1 cellular context compared by ENCODE assay signal in the genomic region with DNA sequence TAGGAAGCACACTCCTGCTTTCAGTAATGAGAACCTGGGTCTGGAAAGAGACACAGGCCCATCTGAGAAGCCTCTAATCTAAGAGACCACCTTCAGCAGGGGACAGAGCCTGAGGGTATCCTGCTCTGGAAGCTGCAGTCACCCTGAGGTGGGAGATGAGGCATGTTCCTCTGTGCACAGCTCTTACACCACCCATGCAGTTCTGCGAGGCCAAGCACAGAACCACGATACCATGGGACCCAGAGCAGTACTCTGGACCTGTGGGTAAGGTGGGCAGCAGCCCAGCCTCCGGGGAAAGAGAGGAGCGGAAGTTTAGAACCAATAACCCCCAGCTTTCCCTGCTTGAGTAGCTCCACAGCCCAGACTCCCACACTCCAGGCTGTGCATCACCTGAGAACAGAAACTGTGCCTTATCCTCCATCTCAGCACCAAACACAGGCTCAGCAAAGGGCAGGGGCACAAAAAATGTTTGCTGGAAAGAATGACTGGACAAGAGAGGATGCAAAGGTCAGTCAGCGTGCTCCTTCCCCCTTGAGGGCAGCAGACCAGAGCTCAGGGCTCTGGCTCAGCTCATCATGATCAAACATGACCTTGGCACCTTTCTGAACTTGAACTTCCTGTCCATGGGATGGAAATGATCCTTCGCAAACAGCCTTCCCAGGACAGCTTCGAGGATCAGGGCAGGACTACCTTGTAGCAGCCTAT.
TF ChIP-seq lines count a peak whose summit lies in the region.

No MANE protein-coding gene starts in this region.

TF ChIP-seq in HepG2, 621 proteins besides CTCF, POLR2A, EP300 and RAD21 (continued from another document and continues in another):
- TF ChIP-seq, protein P1, sequence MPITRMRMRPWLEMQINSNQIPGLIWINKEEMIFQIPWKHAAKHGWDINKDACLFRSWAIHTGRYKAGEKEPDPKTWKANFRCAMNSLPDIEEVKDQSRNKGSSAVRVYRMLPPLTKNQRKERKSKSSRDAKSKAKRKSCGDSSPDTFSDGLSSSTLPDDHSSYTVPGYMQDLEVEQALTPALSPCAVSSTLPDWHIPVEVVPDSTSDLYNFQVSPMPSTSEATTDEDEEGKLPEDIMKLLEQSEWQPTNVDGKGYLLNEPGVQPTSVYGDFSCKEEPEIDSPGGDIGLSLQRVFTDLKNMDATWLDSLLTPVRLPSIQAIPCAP (CRISPR knock-in tag; IDR thresholded peaks at IDR 0.05; ENCODE audit: low read depth), result no peak
- no peak for TF ChIP-seq PAF1 (CRISPR knock-in tag; IDR thresholded peaks at IDR 0.05)
- peak; percentile 55 for TF ChIP-seq ZNF781 (CRISPR knock-in tag; IDR thresholded peaks at IDR 0.05; ENCODE audit: borderline replicate concordance, not compliant biosample characterization)
- TF ChIP-seq NR2C2 (CRISPR knock-in tag; IDR thresholded peaks at IDR 0.05; ENCODE audit: borderline replicate concordance), result peak; percentile 56; the same call in 1 of the 2 replicates
- TF ChIP-seq, protein P2, sequence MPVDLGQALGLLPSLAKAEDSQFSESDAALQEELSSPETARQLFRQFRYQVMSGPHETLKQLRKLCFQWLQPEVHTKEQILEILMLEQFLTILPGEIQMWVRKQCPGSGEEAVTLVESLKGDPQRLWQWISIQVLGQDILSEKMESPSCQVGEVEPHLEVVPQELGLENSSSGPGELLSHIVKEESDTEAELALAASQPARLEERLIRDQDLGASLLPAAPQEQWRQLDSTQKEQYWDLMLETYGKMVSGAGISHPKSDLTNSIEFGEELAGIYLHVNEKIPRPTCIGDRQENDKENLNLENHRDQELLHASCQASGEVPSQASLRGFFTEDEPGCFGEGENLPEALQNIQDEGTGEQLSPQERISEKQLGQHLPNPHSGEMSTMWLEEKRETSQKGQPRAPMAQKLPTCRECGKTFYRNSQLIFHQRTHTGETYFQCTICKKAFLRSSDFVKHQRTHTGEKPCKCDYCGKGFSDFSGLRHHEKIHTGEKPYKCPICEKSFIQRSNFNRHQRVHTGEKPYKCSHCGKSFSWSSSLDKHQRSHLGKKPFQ (CRISPR knock-in tag; IDR thresholded peaks at IDR 0.05; ENCODE audit: insufficient replicate concordance), result peak; percentile 57
- no peak for TF ChIP-seq ZNF383 (CRISPR knock-in tag; IDR thresholded peaks at IDR 0.05; ENCODE audit: borderline replicate concordance)
- TF ChIP-seq ZNF24 (IDR thresholded peaks at IDR 0.05), result no peak
- TF ChIP-seq, protein P3, sequence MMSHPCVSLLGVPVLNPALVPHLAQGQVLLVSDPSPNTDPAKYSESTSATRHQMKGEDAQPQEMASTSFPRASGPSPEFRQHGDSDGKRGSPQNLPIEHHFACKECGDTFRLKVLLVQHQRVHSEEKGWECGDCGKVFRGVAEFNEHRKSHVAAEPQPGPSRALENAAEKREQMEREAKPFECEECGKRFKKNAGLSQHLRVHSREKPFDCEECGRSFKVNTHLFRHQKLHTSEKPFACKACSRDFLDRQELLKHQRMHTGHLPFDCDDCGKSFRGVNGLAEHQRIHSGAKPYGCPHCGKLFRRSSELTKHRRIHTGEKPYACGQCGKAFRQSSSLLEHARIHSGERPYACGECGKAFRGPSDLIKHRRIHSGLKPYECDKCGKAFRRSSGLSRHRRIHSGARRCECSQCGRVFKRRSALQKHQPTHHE (CRISPR knock-in tag; IDR thresholded peaks at IDR 0.05; ENCODE audit: borderline replicate concordance), result no peak
- TF ChIP-seq ELF1 (CRISPR knock-in tag; IDR thresholded peaks at IDR 0.05), result no peak
- TF ChIP-seq ZMYM3 (CRISPR knock-in tag; IDR thresholded peaks at IDR 0.05), result 0 out of 2 replicates have a peak, but pooled peaks have one; percentile 38
- no peak for TF ChIP-seq ZFP36 (IDR thresholded peaks at IDR 0.05; ENCODE audit: borderline replicate concordance, low read depth, low read length, partially characterized antibody)
- peak; percentile 77 for TF ChIP-seq SALL1 (CRISPR knock-in tag; IDR thresholded peaks at IDR 0.05)
- TF ChIP-seq MYC (CRISPR knock-in tag; IDR thresholded peaks at IDR 0.05; ENCODE audit: borderline replicate concordance), result no peak
- TF ChIP-seq MTA1 (CRISPR knock-in tag; IDR thresholded peaks at IDR 0.05; ENCODE audit: borderline replicate concordance), result 0 out of 2 replicates have a peak, but pooled peaks have one; percentile 43
- TF ChIP-seq ZNF331 (CRISPR knock-in tag; IDR thresholded peaks at IDR 0.05), result peak; percentile 55; the same call in 1 of the 2 replicates
- TF ChIP-seq ZNF143 (CRISPR knock-in tag; IDR thresholded peaks at IDR 0.05), result no peak
- no peak for TF ChIP-seq EEA1 (CRISPR knock-in tag; IDR thresholded peaks at IDR 0.05; ENCODE audit: borderline replicate concordance)
- no peak for TF ChIP-seq RBFOX2 (IDR thresholded peaks at IDR 0.05; ENCODE audit: low read depth, low read length)
- TF ChIP-seq SCMH1 (CRISPR knock-in tag; IDR thresholded peaks at IDR 0.05; ENCODE audit: borderline replicate concordance), result no peak
- TF ChIP-seq, protein P4, sequence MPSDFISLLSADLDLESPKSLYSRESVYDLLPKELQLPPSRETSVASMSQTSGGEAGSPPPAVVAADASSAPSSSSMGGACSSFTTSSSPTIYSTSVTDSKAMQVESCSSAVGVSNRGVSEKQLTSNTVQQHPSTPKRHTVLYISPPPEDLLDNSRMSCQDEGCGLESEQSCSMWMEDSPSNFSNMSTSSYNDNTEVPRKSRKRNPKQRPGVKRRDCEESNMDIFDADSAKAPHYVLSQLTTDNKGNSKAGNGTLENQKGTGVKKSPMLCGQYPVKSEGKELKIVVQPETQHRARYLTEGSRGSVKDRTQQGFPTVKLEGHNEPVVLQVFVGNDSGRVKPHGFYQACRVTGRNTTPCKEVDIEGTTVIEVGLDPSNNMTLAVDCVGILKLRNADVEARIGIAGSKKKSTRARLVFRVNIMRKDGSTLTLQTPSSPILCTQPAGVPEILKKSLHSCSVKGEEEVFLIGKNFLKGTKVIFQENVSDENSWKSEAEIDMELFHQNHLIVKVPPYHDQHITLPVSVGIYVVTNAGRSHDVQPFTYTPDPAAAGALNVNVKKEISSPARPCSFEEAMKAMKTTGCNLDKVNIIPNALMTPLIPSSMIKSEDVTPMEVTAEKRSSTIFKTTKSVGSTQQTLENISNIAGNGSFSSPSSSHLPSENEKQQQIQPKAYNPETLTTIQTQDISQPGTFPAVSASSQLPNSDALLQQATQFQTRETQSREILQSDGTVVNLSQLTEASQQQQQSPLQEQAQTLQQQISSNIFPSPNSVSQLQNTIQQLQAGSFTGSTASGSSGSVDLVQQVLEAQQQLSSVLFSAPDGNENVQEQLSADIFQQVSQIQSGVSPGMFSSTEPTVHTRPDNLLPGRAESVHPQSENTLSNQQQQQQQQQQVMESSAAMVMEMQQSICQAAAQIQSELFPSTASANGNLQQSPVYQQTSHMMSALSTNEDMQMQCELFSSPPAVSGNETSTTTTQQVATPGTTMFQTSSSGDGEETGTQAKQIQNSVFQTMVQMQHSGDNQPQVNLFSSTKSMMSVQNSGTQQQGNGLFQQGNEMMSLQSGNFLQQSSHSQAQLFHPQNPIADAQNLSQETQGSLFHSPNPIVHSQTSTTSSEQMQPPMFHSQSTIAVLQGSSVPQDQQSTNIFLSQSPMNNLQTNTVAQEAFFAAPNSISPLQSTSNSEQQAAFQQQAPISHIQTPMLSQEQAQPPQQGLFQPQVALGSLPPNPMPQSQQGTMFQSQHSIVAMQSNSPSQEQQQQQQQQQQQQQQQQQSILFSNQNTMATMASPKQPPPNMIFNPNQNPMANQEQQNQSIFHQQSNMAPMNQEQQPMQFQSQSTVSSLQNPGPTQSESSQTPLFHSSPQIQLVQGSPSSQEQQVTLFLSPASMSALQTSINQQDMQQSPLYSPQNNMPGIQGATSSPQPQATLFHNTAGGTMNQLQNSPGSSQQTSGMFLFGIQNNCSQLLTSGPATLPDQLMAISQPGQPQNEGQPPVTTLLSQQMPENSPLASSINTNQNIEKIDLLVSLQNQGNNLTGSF (CRISPR knock-in tag; IDR thresholded peaks at IDR 0.05), result no peak
- TF ChIP-seq ZNF546 (CRISPR knock-in tag; conservative IDR thresholded peaks at IDR 0.05), result no peak
- peak; percentile 49; the same call in 1 of the 2 replicates for TF ChIP-seq YEATS2 (CRISPR knock-in tag; IDR thresholded peaks at IDR 0.05; ENCODE audit: borderline replicate concordance)
- peak; percentile 26; the same call in 1 of the 2 replicates for TF ChIP-seq CREM (IDR thresholded peaks at IDR 0.05)
- TF ChIP-seq CREM (CRISPR knock-in tag; IDR thresholded peaks at IDR 0.05), result no peak
- peak; percentile 61 for TF ChIP-seq SAP130 (CRISPR knock-in tag; IDR thresholded peaks at IDR 0.05; ENCODE audit: low read depth)
- TF ChIP-seq HDAC1 (CRISPR knock-in tag; IDR thresholded peaks at IDR 0.05), result peak; percentile 79
- TF ChIP-seq ZNF556 (CRISPR knock-in tag; IDR thresholded peaks at IDR 0.05; ENCODE audit: borderline replicate concordance), result peak; percentile 35; the same call in 1 of the 2 replicates
- TF ChIP-seq, protein P5, sequence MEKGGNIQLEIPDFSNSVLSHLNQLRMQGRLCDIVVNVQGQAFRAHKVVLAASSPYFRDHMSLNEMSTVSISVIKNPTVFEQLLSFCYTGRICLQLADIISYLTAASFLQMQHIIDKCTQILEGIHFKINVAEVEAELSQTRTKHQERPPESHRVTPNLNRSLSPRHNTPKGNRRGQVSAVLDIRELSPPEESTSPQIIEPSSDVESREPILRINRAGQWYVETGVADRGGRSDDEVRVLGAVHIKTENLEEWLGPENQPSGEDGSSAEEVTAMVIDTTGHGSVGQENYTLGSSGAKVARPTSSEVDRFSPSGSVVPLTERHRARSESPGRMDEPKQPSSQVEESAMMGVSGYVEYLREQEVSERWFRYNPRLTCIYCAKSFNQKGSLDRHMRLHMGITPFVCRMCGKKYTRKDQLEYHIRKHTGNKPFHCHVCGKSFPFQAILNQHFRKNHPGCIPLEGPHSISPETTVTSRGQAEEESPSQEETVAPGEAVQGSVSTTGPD (CRISPR knock-in tag; IDR thresholded peaks at IDR 0.05), result no peak
- peak; percentile 99 for TF ChIP-seq BCL6 (CRISPR knock-in tag; IDR thresholded peaks at IDR 0.05)
- no peak for TF ChIP-seq FIP1L1 (IDR thresholded peaks at IDR 0.05; ENCODE audit: borderline replicate concordance, insufficient read depth, low read depth, low read length)
- no peak for TF ChIP-seq KAT2B (IDR thresholded peaks at IDR 0.05; ENCODE audit: borderline replicate concordance, low read depth, low read length)
- TF ChIP-seq, protein P6, sequence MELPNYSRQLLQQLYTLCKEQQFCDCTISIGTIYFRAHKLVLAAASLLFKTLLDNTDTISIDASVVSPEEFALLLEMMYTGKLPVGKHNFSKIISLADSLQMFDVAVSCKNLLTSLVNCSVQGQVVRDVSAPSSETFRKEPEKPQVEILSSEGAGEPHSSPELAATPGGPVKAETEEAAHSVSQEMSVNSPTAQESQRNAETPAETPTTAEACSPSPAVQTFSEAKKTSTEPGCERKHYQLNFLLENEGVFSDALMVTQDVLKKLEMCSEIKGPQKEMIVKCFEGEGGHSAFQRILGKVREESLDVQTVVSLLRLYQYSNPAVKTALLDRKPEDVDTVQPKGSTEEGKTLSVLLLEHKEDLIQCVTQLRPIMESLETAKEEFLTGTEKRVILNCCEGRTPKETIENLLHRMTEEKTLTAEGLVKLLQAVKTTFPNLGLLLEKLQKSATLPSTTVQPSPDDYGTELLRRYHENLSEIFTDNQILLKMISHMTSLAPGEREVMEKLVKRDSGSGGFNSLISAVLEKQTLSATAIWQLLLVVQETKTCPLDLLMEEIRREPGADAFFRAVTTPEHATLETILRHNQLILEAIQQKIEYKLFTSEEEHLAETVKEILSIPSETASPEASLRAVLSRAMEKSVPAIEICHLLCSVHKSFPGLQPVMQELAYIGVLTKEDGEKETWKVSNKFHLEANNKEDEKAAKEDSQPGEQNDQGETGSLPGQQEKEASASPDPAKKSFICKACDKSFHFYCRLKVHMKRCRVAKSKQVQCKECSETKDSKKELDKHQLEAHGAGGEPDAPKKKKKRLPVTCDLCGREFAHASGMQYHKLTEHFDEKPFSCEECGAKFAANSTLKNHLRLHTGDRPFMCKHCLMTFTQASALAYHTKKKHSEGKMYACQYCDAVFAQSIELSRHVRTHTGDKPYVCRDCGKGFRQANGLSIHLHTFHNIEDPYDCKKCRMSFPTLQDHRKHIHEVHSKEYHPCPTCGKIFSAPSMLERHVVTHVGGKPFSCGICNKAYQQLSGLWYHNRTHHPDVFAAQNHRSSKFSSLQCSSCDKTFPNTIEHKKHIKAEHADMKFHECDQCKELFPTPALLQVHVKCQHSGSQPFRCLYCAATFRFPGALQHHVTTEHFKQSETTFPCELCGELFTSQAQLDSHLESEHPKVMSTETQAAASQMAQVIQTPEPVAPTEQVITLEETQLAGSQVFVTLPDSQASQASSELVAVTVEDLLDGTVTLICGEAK (IDR thresholded peaks at IDR 0.05), result no peak
- TF ChIP-seq, protein P6 (CRISPR knock-in tag; IDR thresholded peaks at IDR 0.05), result peak; percentile 47; the same call in 1 of the 2 replicates
- TF ChIP-seq RXRB (CRISPR knock-in tag; IDR thresholded peaks at IDR 0.05; ENCODE audit: borderline replicate concordance), result peak; percentile 93
